ENCODE assay signal across 19 cellular contexts in genomic region chr1:12529640-12530174, GRCh38.
DNase-seq lines count a peak whose midpoint lies in the region; ATAC-seq, FAIRE-seq and TF ChIP-seq lines count a peak whose summit lies in the region.
"Had no signal": no experiment of that assay in that cellular context is flagged by ENCODE, and none has a peak within 500 bp of the region (broad histone marks: within the 10 kb centered on the region; RNA-seq: fewer than 3 reads in every experiment).

No MANE protein-coding gene starts in this region.

- POLR2A ChIA-PET in HepG2 (lab: Yijun Ruan, JAX): interaction anchor here (0.9 to 9.3 kb wide), 13 partner anchors 10 to 495 kb away, joined by 3 to 220 read pairs (median 7); partner anchors contain the start of gene DHRS3

- DNase-seq in activated CD4-positive, alpha-beta T cell treated with anti-CD3 and anti-CD28 coated beads, Interleukin-2, amount 10 ng/mL, durations not matched to agents 24 days and 14 days: no peak
- DNase-seq in activated CD4-positive, alpha-beta T cell treated with anti-CD3 and anti-CD28 coated beads for 4 hours: no peak
- DNase-seq in activated T-helper 1 cell treated with anti-CD3 and anti-CD28 coated beads, Interleukin-12 subunit alpha, Interleukin-12 subunit beta, Interleukin-2, Interleukin-4 antibody, amounts not matched to agents 30 ng/mL and 10 ng/mL and 1 ng/mL, durations not matched to agents 14 hours and 24 hours and 36 hours (ENCODE audit: low spot score): no peak
- DNase-seq in HepG2 (ENCODE audit: low spot score) (no peak), stomach (no peak), breast epithelium (ENCODE audit: low spot score in 2 of 2) (no peak)
- DNase-seq: activated gamma-delta T cell; BE2C; effector memory CD4-positive, alpha-beta T cell; kidney glomerular epithelial cell; NCI-H2171 treated with DMSO at 0.1 percent for 48 hours; nephron progenitor cell had no signal

- H3K36me3 Mint-ChIP-seq in activated CD4-positive, alpha-beta T cell treated with anti-CD3 and anti-CD28 coated beads, Interleukin-2, amount 10 ng/mL, durations not matched to agents 24 days and 14 days (ENCODE audit: low read depth): peaks cover 13% of the 10 kb centered on the region
- H3K36me3 Mint-ChIP-seq in activated T-helper 1 cell treated with anti-CD3 and anti-CD28 coated beads, Interleukin-12 subunit alpha, Interleukin-12 subunit beta, Interleukin-2, Interleukin-4 antibody, amounts not matched to agents 30 ng/mL and 10 ng/mL and 1 ng/mL, durations not matched to agents 14 hours and 24 hours and 36 hours (ENCODE audit: low read depth): peaks cover 4% of the 10 kb centered on the region

- H3K4me3 ChIP-seq in HepG2 (replicated peaks in 1 of 3; ENCODE audit: insufficient read depth in 1 of 3, low read depth in 2 of 3, low read length in 3 of 3) (no peak overlapping the region), stomach (no peak overlapping the region), breast epithelium (no peak overlapping the region)
- H3K4me3 ChIP-seq: tibial nerve had no signal

- H3K4me1 ChIP-seq in HepG2 (ENCODE audit: insufficient read depth, low read length): peaks cover 83% of the 10 kb centered on the region
- peaks cover 29 to 59% (median 44%) of the 10 kb centered on the region in 4 donors for H3K4me1 ChIP-seq in stomach
- no peaks in the 10 kb centered on the region for H3K4me1 ChIP-seq in breast epithelium
- H3K4me1 ChIP-seq: BE2C had no signal

- TF ChIP-seq RAD21 in HepG2 (CRISPR knock-in tag; IDR thresholded peaks at IDR 0.05): no peak

- H3K27me3 ChIP-seq in HepG2 (ENCODE audit: control insufficient read depth in 1 of 2, insufficient read depth in 2 of 2, low read length in 2 of 2) (no peaks in the 10 kb centered on the region), stomach (no peaks in the 10 kb centered on the region), breast epithelium (no peaks in the 10 kb centered on the region)
- H3K27me3 ChIP-seq: BE2C, tibial nerve had no signal

- peak overlapping the region; percentile 68 for H3K27ac Mint-ChIP-seq in activated CD4-positive, alpha-beta T cell treated with anti-CD3 and anti-CD28 coated beads, Interleukin-2, amount 10 ng/mL, durations not matched to agents 24 days and 14 days
- H3K27ac Mint-ChIP-seq in activated T-helper 1 cell treated with anti-CD3 and anti-CD28 coated beads, Interleukin-12 subunit alpha, Interleukin-12 subunit beta, Interleukin-2, Interleukin-4 antibody, amounts not matched to agents 30 ng/mL and 10 ng/mL and 1 ng/mL, durations not matched to agents 14 hours and 24 hours and 36 hours: peak overlapping the region; percentile 32
- H3K27ac Mint-ChIP-seq: nephron progenitor cell had no signal

- H3K9ac ChIP-seq in HepG2 (ENCODE audit: insufficient read depth, low read depth, low read length): no peak overlapping the region
- H3K9ac ChIP-seq: parathyroid adenoma had no signal

- H3K4me1 Mint-ChIP-seq in activated CD4-positive, alpha-beta T cell treated with anti-CD3 and anti-CD28 coated beads, Interleukin-2, amount 10 ng/mL, durations not matched to agents 24 days and 14 days: peaks cover 18% of the 10 kb centered on the region
- peaks cover 9% of the 10 kb centered on the region for H3K4me1 Mint-ChIP-seq in activated T-helper 1 cell treated with anti-CD3 and anti-CD28 coated beads, Interleukin-12 subunit alpha, Interleukin-12 subunit beta, Interleukin-2, Interleukin-4 antibody, amounts not matched to agents 30 ng/mL and 10 ng/mL and 1 ng/mL, durations not matched to agents 14 hours and 24 hours and 36 hours (ENCODE audit: low read depth)

- no peak for FAIRE-seq in HepG2 (lab: Jason Lieb, UNC)
- FAIRE-seq: A204.1, D721Med, GM18507 had no signal

- no TSS peak for BruUV-seq in HepG2 (replicated peaks; lab: Mats Ljungman, UMichigan)

- H3K36me3 ChIP-seq in HepG2 (replicated peaks in 1 of 2; ENCODE audit: control insufficient read depth in 1 of 2, insufficient read depth in 2 of 2, low read length in 2 of 2) (no peaks in the 10 kb centered on the region), stomach (no peaks in the 10 kb centered on the region), breast epithelium (no peaks in the 10 kb centered on the region)
- H3K36me3 ChIP-seq: BE2C, tibial nerve had no signal

- CTCF ChIA-PET in HepG2 (lab: Yijun Ruan, JAX; ENCODE audit: low intra/inter-chr PET ratio, low total read pairs): no interaction called here

- no peak for ATAC-seq in HepG2
- ATAC-seq in HG03432 (IDR thresholded peaks at IDR 0.05; ENCODE audit: unreplicated experiment): no peak
- ATAC-seq in HG03039 (IDR thresholded peaks at IDR 0.05; ENCODE audit: unreplicated experiment): no peak

- H4K20me1 ChIP-seq in HepG2 (ENCODE audit: insufficient read depth, low read length): no peaks in the 10 kb centered on the region

- peak overlapping the region; percentile 69 for H3K4me2 ChIP-seq in HepG2 (ENCODE audit: low read depth, low read length)

- intact Hi-C loops in activated CD4-positive, alpha-beta T cell treated with anti-CD3 and anti-CD28 coated beads, Interleukin-2, amount 10 ng/mL, durations not matched to agents 24 days and 14 days (cut with micrococcal nuclease): no loop called here
- intact Hi-C loops in activated T-helper 1 cell treated with anti-CD3 and anti-CD28 coated beads, Interleukin-12 subunit alpha, Interleukin-12 subunit beta, Interleukin-2, Interleukin-4 antibody, amounts not matched to agents 30 ng/mL and 10 ng/mL and 1 ng/mL, durations not matched to agents 14 hours and 24 hours and 36 hours (cut with micrococcal nuclease): no loop called here
- intact Hi-C loops in HepG2 (cut with micrococcal nuclease; ENCODE audit: unreplicated experiment): loop anchor here (2.0 to 10.0 kb wide), 3 partner anchors 97 to 215 kb away; no protein-coding TSS in a partner anchor
- intact Hi-C loops in stomach (cut with DNase I; ENCODE audit: low total_unique reads): no loop called here
- intact Hi-C loops in breast epithelium (cut with DNase I; ENCODE audit: low total_unique reads): loop anchor here (5.0 kb wide), 1 partner anchor 97 kb away; no protein-coding TSS in a partner anchor

- no peaks in the 10 kb centered on the region for H3K9me3 Mint-ChIP-seq in activated CD4-positive, alpha-beta T cell treated with anti-CD3 and anti-CD28 coated beads, Interleukin-2, amount 10 ng/mL, durations not matched to agents 24 days and 14 days
- H3K9me3 Mint-ChIP-seq in activated T-helper 1 cell treated with anti-CD3 and anti-CD28 coated beads, Interleukin-12 subunit alpha, Interleukin-12 subunit beta, Interleukin-2, Interleukin-4 antibody, amounts not matched to agents 30 ng/mL and 10 ng/mL and 1 ng/mL, durations not matched to agents 14 hours and 24 hours and 36 hours: no peaks in the 10 kb centered on the region
- H3K9me3 Mint-ChIP-seq: nephron progenitor cell had no signal

- H3K9me3 ChIP-seq in HepG2 (ENCODE audit: low read length) (no peaks in the 10 kb centered on the region), stomach (no peaks in the 10 kb centered on the region), breast epithelium (no peaks in the 10 kb centered on the region)
- H3K9me3 ChIP-seq: BE2C, tibial nerve had no signal

- TF ChIP-seq POLR2A in HepG2 (IDR thresholded peaks at IDR 0.05; ENCODE audit: insufficient read depth in 1 of 2, low read depth in 2 of 2, low read length in 2 of 2) (no peak), stomach (IDR thresholded peaks at IDR 0.05) (no peak), breast epithelium (IDR thresholded peaks at IDR 0.05) (no peak)

- TF ChIP-seq CTCF in HepG2 (CRISPR knock-in tag; IDR thresholded peaks at IDR 0.05) (no peak), stomach (IDR thresholded peaks at IDR 0.05) (no peak), breast epithelium (IDR thresholded peaks at IDR 0.05) (no peak)

- WGBS in HepG2 (ENCODE audit: low lambda C conversion rate): 91% methylated on average over 3 of the region's 3 CpGs
- 77 to 91% (median 86%) methylated on average over 3 of the region's 3 CpGs for WGBS in stomach, 5 donors

- H2AFZ ChIP-seq in HepG2 (ENCODE audit: low read length): no peak overlapping the region

- peak overlapping the region; percentile 76 for H3K27ac ChIP-seq in HepG2 (ENCODE audit: extremely low read length, insufficient read depth, low read length)
- peak overlapping the region; percentile 34 to 88 (median 81) for H3K27ac ChIP-seq in stomach
- H3K27ac ChIP-seq in breast epithelium: no peak overlapping the region
- H3K27ac ChIP-seq: parathyroid adenoma had no signal

- H3K27me3 Mint-ChIP-seq in activated CD4-positive, alpha-beta T cell treated with anti-CD3 and anti-CD28 coated beads, Interleukin-2, amount 10 ng/mL, durations not matched to agents 24 days and 14 days: no peaks in the 10 kb centered on the region
- H3K27me3 Mint-ChIP-seq in activated T-helper 1 cell treated with anti-CD3 and anti-CD28 coated beads, Interleukin-12 subunit alpha, Interleukin-12 subunit beta, Interleukin-2, Interleukin-4 antibody, amounts not matched to agents 30 ng/mL and 10 ng/mL and 1 ng/mL, durations not matched to agents 14 hours and 24 hours and 36 hours (ENCODE audit: insufficient read depth): no peaks in the 10 kb centered on the region

- in situ Hi-C loops in HepG2 (cut with HindIII; ENCODE audit: extremely low pct_ligation_motif_present, low pct_unique_long_range_greater_than_20kb): loop anchor here (5.0 to 10.0 kb wide), 3 partner anchors 52 to 125 kb away; partner anchors contain the start of gene DHRS3

- no peak overlapping the region for H3K4me3 Mint-ChIP-seq in activated CD4-positive, alpha-beta T cell treated with anti-CD3 and anti-CD28 coated beads, Interleukin-2, amount 10 ng/mL, durations not matched to agents 24 days and 14 days
- H3K4me3 Mint-ChIP-seq in activated T-helper 1 cell treated with anti-CD3 and anti-CD28 coated beads, Interleukin-12 subunit alpha, Interleukin-12 subunit beta, Interleukin-2, Interleukin-4 antibody, amounts not matched to agents 30 ng/mL and 10 ng/mL and 1 ng/mL, durations not matched to agents 14 hours and 24 hours and 36 hours: no peak overlapping the region
- H3K4me3 Mint-ChIP-seq: nephron progenitor cell had no signal

- H3K79me2 ChIP-seq in HepG2 (ENCODE audit: insufficient read depth, low read length): no peaks in the 10 kb centered on the region
- H3K79me2 ChIP-seq: parathyroid adenoma had no signal

- TF ChIP-seq EP300 in HepG2 (IDR thresholded peaks at IDR 0.05; ENCODE audit: low read depth in 2 of 2, low read length in 2 of 2) (no peak), HepG2 (CRISPR knock-in tag; IDR thresholded peaks at IDR 0.05; ENCODE audit: borderline replicate concordance) (no peak), stomach (IDR thresholded peaks at IDR 0.05) (no peak)

TF ChIP-seq in HepG2, 621 proteins besides CTCF, POLR2A, EP300 and RAD21 (continues in another document):
- TF ChIP-seq SYNCRIP (IDR thresholded peaks at IDR 0.05; ENCODE audit: insufficient read depth, low read depth, low read length) (no peak), SMARCC2 (IDR thresholded peaks at IDR 0.05) (no peak)

Comparison
In these comparisons a context has a peak if more than half of its experiments do, and no peak if none do; other contexts are left out.
1. H3K27ac ChIP-seq: peak in HepG2 (single experiment) and stomach (5 of 5); none in breast epithelium (0 of 2).
2. intact Hi-C loops: an anchor here in HepG2 (2.0 to 10.0 kb wide) and breast epithelium (5.0 kb wide); none called in activated CD4-positive, alpha-beta T cell treated with anti-CD3 and anti-CD28 coated beads, Interleukin-2, amount 10 ng/mL, durations not matched to agents 24 days and 14 days, activated T-helper 1 cell treated with anti-CD3 and anti-CD28 coated beads, Interleukin-12 subunit alpha, Interleukin-12 subunit beta, Interleukin-2, Interleukin-4 antibody, amounts not matched to agents 30 ng/mL and 10 ng/mL and 1 ng/mL, durations not matched to agents 14 hours and 24 hours and 36 hours and stomach.